Comparison of ENCODE assay signal across 8 cellular contexts in the genomic region with DNA sequence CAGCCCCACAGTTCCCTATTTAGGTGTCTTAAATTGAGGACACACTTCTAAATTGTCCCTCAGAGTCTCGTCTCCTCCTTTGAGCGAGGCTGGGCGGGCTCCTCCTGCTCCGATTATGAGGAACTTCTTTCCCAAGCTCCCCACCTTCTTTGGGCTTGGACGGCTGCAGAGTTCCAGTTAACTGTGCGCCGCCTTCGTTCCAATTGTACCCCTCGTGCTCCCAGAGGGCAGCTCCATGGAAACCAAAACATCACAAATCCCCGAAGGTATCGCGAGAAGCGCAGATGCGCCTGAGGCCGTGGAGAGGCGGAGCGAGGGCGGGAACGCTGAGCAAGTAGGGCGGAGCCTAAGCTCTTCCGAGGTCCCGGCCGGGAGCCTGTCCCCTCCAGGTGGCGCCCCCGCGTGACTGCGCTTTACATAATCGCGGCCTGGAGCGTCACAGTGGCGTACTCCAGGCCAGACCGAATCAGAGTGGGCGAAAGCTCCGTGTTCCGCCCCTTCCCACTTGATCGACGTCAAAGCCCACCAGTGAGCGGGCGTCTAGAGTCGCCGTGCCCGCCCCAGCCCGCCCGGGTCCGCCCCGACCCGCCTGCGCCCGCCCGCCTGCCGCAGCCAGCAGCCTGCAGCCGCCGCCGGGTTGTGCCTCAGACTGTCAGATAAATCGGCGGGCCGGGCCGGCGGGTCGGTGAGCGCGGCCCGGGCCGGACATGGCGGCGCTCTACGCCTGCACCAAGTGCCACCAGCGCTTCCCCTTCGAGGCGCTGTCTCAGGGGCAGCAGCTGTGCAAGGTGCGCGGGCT. TPM values are rescaled to one million over a fixed set of nuclear protein-coding genes. Genes with fewer than 3 reads are reported as not detected.
DNase-seq lines count a peak whose midpoint lies in the region; ATAC-seq and TF ChIP-seq lines count a peak whose summit lies in the region.

A gene (plus strand): TSS at position 588 of the 799 bp plus-strand sequence. CDS start 120 bp downstream, at position 708.

- H3K4me3 Mint-ChIP-seq in endothelial cell (ENCODE audit: unreplicated experiment), result peak within 1 kb of the TSS; percentile 89
- H3K4me3 Mint-ChIP-seq in mesothelial cell of epicardium, result peak within 1 kb of the TSS; percentile 78

- H3K9ac ChIP-seq in OCI-LY1 (ENCODE audit: low read length), result peak within 1 kb of the TSS; percentile 77

- H3K4me1 Mint-ChIP-seq in endothelial cell (ENCODE audit: unreplicated experiment) (peaks cover 2% of the 10 kb centered on the region), mesothelial cell of epicardium (peaks cover 8% of the 10 kb centered on the region)

- ATAC-seq in GM21515 (IDR thresholded peaks at IDR 0.05; ENCODE audit: unreplicated experiment), result peak; percentile 94

- no peaks in the 10 kb centered on the region for H3F3A ChIP-seq in OCI-LY1 (ENCODE audit: insufficient read depth, low read length)

- H3K4me1 ChIP-seq in OCI-LY1 (ENCODE audit: insufficient read depth, low read length, severe bottlenecking), result peaks cover 20% of the 10 kb centered on the region

- no peaks in the 10 kb centered on the region for H3K27me3 ChIP-seq in OCI-LY1 (ENCODE audit: insufficient read depth, low read length)

- H3K79me2 ChIP-seq in OCI-LY1 (ENCODE audit: insufficient read depth, low read length), result no peaks in the 10 kb centered on the region

- no peaks in the 10 kb centered on the region for H4K20me1 ChIP-seq in OCI-LY1 (ENCODE audit: insufficient read depth, low read length)

- peak within 1 kb of the TSS; percentile 97 for H3K27ac Mint-ChIP-seq in endothelial cell (ENCODE audit: unreplicated experiment)
- peak within 1 kb of the TSS; percentile 98 for H3K27ac Mint-ChIP-seq in mesothelial cell of epicardium

- H2AFZ ChIP-seq in OCI-LY1 (ENCODE audit: low read length), result peak within 1 kb of the TSS; percentile 92

- H3K9me3 Mint-ChIP-seq in endothelial cell (ENCODE audit: unreplicated experiment), result no peaks in the 10 kb centered on the region
- H3K9me3 Mint-ChIP-seq in mesothelial cell of epicardium, result no peaks in the 10 kb centered on the region

- 0 out of 2 replicates have a peak, but pooled peaks cover 3% of the 10 kb centered on the region for H3K36me3 ChIP-seq in OCI-LY1 (ENCODE audit: insufficient read depth, low read length)

- peak within 1 kb of the TSS; percentile 81 for H3K4me3 ChIP-seq in OCI-LY1 (ENCODE audit: low read depth, low read length, poor library complexity, severe bottlenecking)

- H3K27me3 Mint-ChIP-seq in endothelial cell (ENCODE audit: unreplicated experiment) (peaks cover 5% of the 10 kb centered on the region), mesothelial cell of epicardium (ENCODE audit: low read depth) (no peaks in the 10 kb centered on the region)

- H3K36me3 Mint-ChIP-seq in endothelial cell (ENCODE audit: low read depth, unreplicated experiment), result peaks cover 4% of the 10 kb centered on the region
- H3K36me3 Mint-ChIP-seq in mesothelial cell of epicardium, result peaks cover 8% of the 10 kb centered on the region

- peak within 1 kb of the TSS; percentile 3 for H3K27ac ChIP-seq in OCI-LY1 (ENCODE audit: low read depth, low read length, poor library complexity, severe bottlenecking)

- no peaks in the 10 kb centered on the region for H3K9me2 ChIP-seq in OCI-LY1 (ENCODE audit: low read depth, low read length)

- DNase-seq in DMS 273 treated with DMSO at 0.1 percent for 48 hours (lab: John Stamatoyannopoulos, UW), result peak; percentile 98
- peak; percentile 94 for DNase-seq in HuH-7 (ENCODE audit: low spot score)
- peak; percentile 100 for DNase-seq in activated CD8-positive, alpha-beta memory T cell treated with anti-CD3 and anti-CD28 coated beads, Interleukin-2, amount 50 U/mL, for 48 hours
- DNase-seq in endothelial cell (ENCODE audit: low spot score), result peak; percentile 100
- DNase-seq in mesothelial cell of epicardium (ENCODE audit: low spot score in 2 of 2, unreplicated experiment in 2 of 2), result peak; percentile 97 to 99
- DNase-seq in stimulated activated CD8-positive, alpha-beta memory T cell treated with anti-CD3 and anti-CD28 coated beads, Interleukin-15, amount 100 ng/mL, for 48 hours (ENCODE audit: low read depth in 2 of 2), result peak; percentile 98 to 99

- TF ChIP-seq CTCF in OCI-LY1 (IDR thresholded peaks at IDR 0.05; ENCODE audit: low read length) (peak; percentile 51), endothelial cell (IDR thresholded peaks at IDR 0.05; ENCODE audit: unreplicated experiment) (peak; percentile 42), mesothelial cell of epicardium (IDR thresholded peaks at IDR 0.05; ENCODE audit: unreplicated experiment) (peak; percentile 26)

- H3K9me3 ChIP-seq in OCI-LY1 (ENCODE audit: low read length), result no peaks in the 10 kb centered on the region

- H3K4me2 ChIP-seq in OCI-LY1 (ENCODE audit: low read length), result peak within 1 kb of the TSS; percentile 87

RNA-seq across cellular contexts. Expression of the gene that starts here (rescaled TPM):
- total RNA-seq in endothelial cell (ENCODE audit: unreplicated experiment), result 5.3 TPM
- 12.0 to 12.4 TPM (median 12.4 TPM) in 3 replicates for total RNA-seq in mesothelial cell of epicardium

Comparison
In these comparisons a context has a peak if more than half of its experiments do, and no peak if none do; other contexts are left out.
1. Peak in every context shown above with its lines: DNase-seq, ATAC-seq, H3K4me3 ChIP-seq and H3K27ac ChIP-seq.